ENCODE assay signal across 1 cellular context in the genomic region with DNA sequence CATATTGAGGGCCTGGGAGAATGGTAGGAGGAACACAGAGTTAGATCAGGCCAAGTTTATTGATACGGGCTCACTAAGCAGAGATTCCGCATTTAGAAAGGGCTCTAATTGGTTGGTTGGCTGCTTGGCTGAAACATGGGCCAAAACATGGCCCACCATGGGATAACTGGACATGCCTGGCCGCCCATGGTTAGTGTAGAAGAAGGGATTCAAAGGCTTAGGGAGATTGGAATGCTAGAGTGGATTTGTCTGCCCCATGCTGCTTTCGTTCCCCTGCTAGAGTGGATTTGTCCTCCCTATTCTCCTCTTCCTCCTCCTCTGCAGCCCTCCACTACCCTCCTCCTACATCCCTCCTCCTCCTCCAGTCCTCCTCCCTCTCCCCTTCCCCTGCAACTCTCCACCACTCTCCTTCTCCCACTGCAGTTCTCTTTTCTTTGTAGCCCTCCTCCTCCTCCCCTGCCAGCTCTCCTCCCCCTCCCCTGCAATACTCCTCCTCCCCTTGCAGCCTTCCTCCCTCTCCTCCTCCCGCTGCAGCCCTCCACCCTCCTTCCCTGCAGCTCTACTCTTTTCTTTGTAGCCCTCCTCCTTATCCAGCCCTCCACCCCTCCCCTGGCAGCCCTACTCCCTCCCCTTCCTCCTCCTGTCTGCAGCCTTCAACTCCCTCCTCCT.
TF ChIP-seq lines count a peak whose summit lies in the region.

No MANE protein-coding gene starts in this region.

TF ChIP-seq in HepG2, 621 proteins besides CTCF, POLR2A, EP300 and RAD21 (continued from another document):
- TF ChIP-seq, protein P1, sequence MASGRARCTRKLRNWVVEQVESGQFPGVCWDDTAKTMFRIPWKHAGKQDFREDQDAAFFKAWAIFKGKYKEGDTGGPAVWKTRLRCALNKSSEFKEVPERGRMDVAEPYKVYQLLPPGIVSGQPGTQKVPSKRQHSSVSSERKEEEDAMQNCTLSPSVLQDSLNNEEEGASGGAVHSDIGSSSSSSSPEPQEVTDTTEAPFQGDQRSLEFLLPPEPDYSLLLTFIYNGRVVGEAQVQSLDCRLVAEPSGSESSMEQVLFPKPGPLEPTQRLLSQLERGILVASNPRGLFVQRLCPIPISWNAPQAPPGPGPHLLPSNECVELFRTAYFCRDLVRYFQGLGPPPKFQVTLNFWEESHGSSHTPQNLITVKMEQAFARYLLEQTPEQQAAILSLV (CRISPR knock-in tag; IDR thresholded peaks at IDR 0.05; ENCODE audit: borderline replicate concordance), result no peak
- TF ChIP-seq POLR2AphosphoS2 (IDR thresholded peaks at IDR 0.05; ENCODE audit: low read depth, low read length) (0 out of 2 replicates have a peak, but pooled peaks have one; percentile 23), ELF3 (CRISPR knock-in tag; IDR thresholded peaks at IDR 0.05) (no peak), HMGA1 (CRISPR knock-in tag; conservative IDR thresholded peaks at IDR 0.05) (no peak), ZNF781 (CRISPR knock-in tag; IDR thresholded peaks at IDR 0.05; ENCODE audit: borderline replicate concordance, not compliant biosample characterization) (no peak), PCBP2 (optimal IDR thresholded peaks at IDR 0.05; ENCODE audit: low read depth, low read length, poor library complexity, severe bottlenecking) (peak; percentile 44), DR1 (CRISPR knock-in tag; IDR thresholded peaks at IDR 0.05) (no peak), ZNF572 (CRISPR knock-in tag; IDR thresholded peaks at IDR 0.05) (no peak), AKAP8 (CRISPR knock-in tag; IDR thresholded peaks at IDR 0.05) (0 out of 2 replicates have a peak, but pooled peaks have one; percentile 5), PRPF4 (IDR thresholded peaks at IDR 0.05; ENCODE audit: low read depth, low read length, poor library complexity, severe bottlenecking) (no peak), ZNF543 (CRISPR knock-in tag; IDR thresholded peaks at IDR 0.05) (no peak), ZNF510 (CRISPR knock-in tag; IDR thresholded peaks at IDR 0.05; ENCODE audit: low read depth) (no peak), NBN (conservative IDR thresholded peaks at IDR 0.05) (no peak), ONECUT2 (CRISPR knock-in tag; IDR thresholded peaks at IDR 0.05) (no peak), SALL2 (CRISPR knock-in tag; IDR thresholded peaks at IDR 0.05) (no peak), MTF1 (CRISPR knock-in tag; IDR thresholded peaks at IDR 0.05) (no peak), ZNF205 (CRISPR knock-in tag; IDR thresholded peaks at IDR 0.05) (no peak), RNF2 (conservative IDR thresholded peaks at IDR 0.05; ENCODE audit: low read depth) (no peak), PHF21A (CRISPR knock-in tag; IDR thresholded peaks at IDR 0.05) (no peak), RBM22 (optimal IDR thresholded peaks at IDR 0.05; ENCODE audit: low read length) (no peak), ZSCAN31 (CRISPR knock-in tag; IDR thresholded peaks at IDR 0.05; ENCODE audit: low read depth) (no peak), HES4 (CRISPR knock-in tag; IDR thresholded peaks at IDR 0.05; ENCODE audit: borderline replicate concordance) (0 out of 2 replicates have a peak, but pooled peaks have one; percentile 16), ZSCAN25 (CRISPR knock-in tag; IDR thresholded peaks at IDR 0.05) (peak; percentile 92), MEIS1 (CRISPR knock-in tag; IDR thresholded peaks at IDR 0.05; ENCODE audit: borderline replicate concordance) (0 out of 2 replicates have a peak, but pooled peaks have one; percentile 18)
- TF ChIP-seq, protein P2, sequence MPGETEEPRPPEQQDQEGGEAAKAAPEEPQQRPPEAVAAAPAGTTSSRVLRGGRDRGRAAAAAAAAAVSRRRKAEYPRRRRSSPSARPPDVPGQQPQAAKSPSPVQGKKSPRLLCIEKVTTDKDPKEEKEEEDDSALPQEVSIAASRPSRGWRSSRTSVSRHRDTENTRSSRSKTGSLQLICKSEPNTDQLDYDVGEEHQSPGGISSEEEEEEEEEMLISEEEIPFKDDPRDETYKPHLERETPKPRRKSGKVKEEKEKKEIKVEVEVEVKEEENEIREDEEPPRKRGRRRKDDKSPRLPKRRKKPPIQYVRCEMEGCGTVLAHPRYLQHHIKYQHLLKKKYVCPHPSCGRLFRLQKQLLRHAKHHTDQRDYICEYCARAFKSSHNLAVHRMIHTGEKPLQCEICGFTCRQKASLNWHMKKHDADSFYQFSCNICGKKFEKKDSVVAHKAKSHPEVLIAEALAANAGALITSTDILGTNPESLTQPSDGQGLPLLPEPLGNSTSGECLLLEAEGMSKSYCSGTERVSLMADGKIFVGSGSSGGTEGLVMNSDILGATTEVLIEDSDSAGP (CRISPR knock-in tag; IDR thresholded peaks at IDR 0.05; ENCODE audit: borderline replicate concordance), result 0 out of 2 replicates have a peak, but pooled peaks have one; percentile 20
- TF ChIP-seq, protein P3, sequence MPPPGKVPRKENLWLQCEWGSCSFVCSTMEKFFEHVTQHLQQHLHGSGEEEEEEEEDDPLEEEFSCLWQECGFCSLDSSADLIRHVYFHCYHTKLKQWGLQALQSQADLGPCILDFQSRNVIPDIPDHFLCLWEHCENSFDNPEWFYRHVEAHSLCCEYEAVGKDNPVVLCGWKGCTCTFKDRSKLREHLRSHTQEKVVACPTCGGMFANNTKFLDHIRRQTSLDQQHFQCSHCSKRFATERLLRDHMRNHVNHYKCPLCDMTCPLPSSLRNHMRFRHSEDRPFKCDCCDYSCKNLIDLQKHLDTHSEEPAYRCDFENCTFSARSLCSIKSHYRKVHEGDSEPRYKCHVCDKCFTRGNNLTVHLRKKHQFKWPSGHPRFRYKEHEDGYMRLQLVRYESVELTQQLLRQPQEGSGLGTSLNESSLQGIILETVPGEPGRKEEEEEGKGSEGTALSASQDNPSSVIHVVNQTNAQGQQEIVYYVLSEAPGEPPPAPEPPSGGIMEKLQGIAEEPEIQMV (CRISPR knock-in tag; IDR thresholded peaks at IDR 0.05; ENCODE audit: low read depth), result no peak
- TF ChIP-seq, protein P4, sequence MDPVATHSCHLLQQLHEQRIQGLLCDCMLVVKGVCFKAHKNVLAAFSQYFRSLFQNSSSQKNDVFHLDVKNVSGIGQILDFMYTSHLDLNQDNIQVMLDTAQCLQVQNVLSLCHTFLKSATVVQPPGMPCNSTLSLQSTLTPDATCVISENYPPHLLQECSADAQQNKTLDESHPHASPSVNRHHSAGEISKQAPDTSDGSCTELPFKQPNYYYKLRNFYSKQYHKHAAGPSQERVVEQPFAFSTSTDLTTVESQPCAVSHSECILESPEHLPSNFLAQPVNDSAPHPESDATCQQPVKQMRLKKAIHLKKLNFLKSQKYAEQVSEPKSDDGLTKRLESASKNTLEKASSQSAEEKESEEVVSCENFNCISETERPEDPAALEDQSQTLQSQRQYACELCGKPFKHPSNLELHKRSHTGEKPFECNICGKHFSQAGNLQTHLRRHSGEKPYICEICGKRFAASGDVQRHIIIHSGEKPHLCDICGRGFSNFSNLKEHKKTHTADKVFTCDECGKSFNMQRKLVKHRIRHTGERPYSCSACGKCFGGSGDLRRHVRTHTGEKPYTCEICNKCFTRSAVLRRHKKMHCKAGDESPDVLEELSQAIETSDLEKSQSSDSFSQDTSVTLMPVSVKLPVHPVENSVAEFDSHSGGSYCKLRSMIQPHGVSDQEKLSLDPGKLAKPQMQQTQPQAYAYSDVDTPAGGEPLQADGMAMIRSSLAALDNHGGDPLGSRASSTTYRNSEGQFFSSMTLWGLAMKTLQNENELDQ (CRISPR knock-in tag; IDR thresholded peaks at IDR 0.05; ENCODE audit: borderline replicate concordance), result no peak
